Comparison of ENCODE assay signal across 9 cellular contexts in genomic region chr5:15383469-15383868, GRCh38.
A peak's percentile ranks its signal among the peaks of the same experiment; 100 is the strongest.
DNase-seq lines count a peak whose midpoint lies in the region; ATAC-seq and TF ChIP-seq lines count a peak whose summit lies in the region.
"Had no signal": no experiment of that assay in that cellular context is flagged by ENCODE, and none has a peak within 500 bp of the region (broad histone marks: within the 10 kb centered on the region; RNA-seq: fewer than 3 reads in every experiment).

No MANE protein-coding gene starts in this region.

- no peak overlapping the region for H3K4me3 ChIP-seq in AG10803 (ENCODE audit: low read length)

- H3K36me3 Mint-ChIP-seq in activated CD4-positive, alpha-beta T cell treated with anti-CD3 and anti-CD28 coated beads, Interleukin-2, amount 10 ng/mL, durations not matched to agents 7 days and 5 days (ENCODE audit: low read depth), result no peaks in the 10 kb centered on the region

- no peaks in the 10 kb centered on the region for H3K27me3 Mint-ChIP-seq in activated CD4-positive, alpha-beta T cell treated with anti-CD3 and anti-CD28 coated beads, Interleukin-2, amount 10 ng/mL, durations not matched to agents 7 days and 5 days

- POLR2A ChIA-PET in activated CD4-positive, alpha-beta T cell treated with anti-CD3 and anti-CD28 coated beads, Interleukin-2, amount 10 ng/mL, durations not matched to agents 7 days and 5 days (lab: Charles Lee), result no interaction called here

- peaks cover 3% of the 10 kb centered on the region for H3K9me3 Mint-ChIP-seq in activated CD4-positive, alpha-beta T cell treated with anti-CD3 and anti-CD28 coated beads, Interleukin-2, amount 10 ng/mL, durations not matched to agents 7 days and 5 days

- H3K27ac Mint-ChIP-seq in activated CD4-positive, alpha-beta T cell treated with anti-CD3 and anti-CD28 coated beads, Interleukin-2, amount 10 ng/mL, durations not matched to agents 7 days and 5 days, result no peak overlapping the region

- H3K4me3 Mint-ChIP-seq in activated CD4-positive, alpha-beta T cell treated with anti-CD3 and anti-CD28 coated beads, Interleukin-2, amount 10 ng/mL, durations not matched to agents 7 days and 5 days, result no peak overlapping the region

- no peak for ATAC-seq in HG02840 (IDR thresholded peaks at IDR 0.05; ENCODE audit: low FRiP score, unreplicated experiment)
- ATAC-seq in HG03521 (IDR thresholded peaks at IDR 0.05; ENCODE audit: unreplicated experiment), result no peak

- peak; percentile 27 for DNase-seq in AG10803 (ENCODE audit: low read depth)
- peak; percentile 37 for DNase-seq in M059J (ENCODE audit: low read depth)
- DNase-seq in amniotic epithelial cell (ENCODE audit: low read depth), result peak; percentile 13
- DNase-seq in kidney tubule cell (ENCODE audit: low spot score), result peak; percentile 23
- no peak for DNase-seq in NCI-H345 treated with DMSO at 0.1 percent for 48 hours (lab: John Stamatoyannopoulos, UW; ENCODE audit: unreplicated experiment)
- DNase-seq in activated CD4-positive, alpha-beta T cell treated with anti-CD3 and anti-CD28 coated beads, Interleukin-2, amount 10 ng/mL, durations not matched to agents 7 days and 5 days, result no peak
- DNase-seq: activated CD8-positive, alpha-beta memory T cell treated with anti-CD3 and anti-CD28 coated beads, Interleukin-2, amount 50 U/mL, for 48 hours had no signal

- H3K4me1 Mint-ChIP-seq in activated CD4-positive, alpha-beta T cell treated with anti-CD3 and anti-CD28 coated beads, Interleukin-2, amount 10 ng/mL, durations not matched to agents 7 days and 5 days, result no peaks in the 10 kb centered on the region

- CTCF ChIA-PET in activated CD4-positive, alpha-beta T cell treated with anti-CD3 and anti-CD28 coated beads, Interleukin-2, amount 10 ng/mL, durations not matched to agents 7 days and 5 days (lab: Charles Lee), result no interaction called here

- peak; percentile 61 for TF ChIP-seq CTCF in AG10803 (conservative IDR thresholded peaks at IDR 0.05; ENCODE audit: low read length)

Comparison
In these comparisons a context has a peak if more than half of its experiments do, and no peak if none do; other contexts are left out.
1. DNase-seq: peak in AG10803 (single experiment), M059J (single experiment), amniotic epithelial cell (single experiment) and kidney tubule cell (single experiment); none in NCI-H345 treated with DMSO at 0.1 percent for 48 hours (single experiment) and activated CD4-positive, alpha-beta T cell treated with anti-CD3 and anti-CD28 coated beads, Interleukin-2, amount 10 ng/mL, durations not matched to agents 7 days and 5 days (single experiment).